In genomic region chr13:29817604-29818378, GRCh38 we compare ENCODE assay signal across 8 cellular contexts. TPM values are rescaled to one million over a fixed set of nuclear protein-coding genes. Genes with fewer than 3 reads are reported as not detected.
A peak's percentile ranks its signal among the peaks of the same experiment; 100 is the strongest.
DNase-seq lines count a peak whose midpoint lies in the region; ATAC-seq lines count a peak whose summit lies in the region.

No MANE protein-coding gene starts in this region.

- peak overlapping the region; percentile 17 for H3K4me3 Mint-ChIP-seq in activated T-cell treated with anti-CD3 and anti-CD28 coated beads, Interleukin-2, amount 50 U/mL, for 4 hours

- H3K4me1 Mint-ChIP-seq in activated T-cell treated with anti-CD3 and anti-CD28 coated beads, Interleukin-2, amount 50 U/mL, for 4 hours (ENCODE audit: low read depth): peaks cover 48% of the 10 kb centered on the region

- DNase-seq in activated T-cell treated with anti-CD3 and anti-CD28 coated beads, Interleukin-2, amount 50 U/mL, for 4 hours: no peak
- no peak for DNase-seq in activated T-cell treated with anti-CD3 and anti-CD28 coated beads for 4 hours
- DNase-seq in OCI-M1 (lab: John Stamatoyannopoulos, UW): peak; percentile 2
- peak; percentile 41 for DNase-seq in medulla oblongata (ENCODE audit: extremely low spot score)
- no peak for DNase-seq in NCI-H1417 (lab: John Stamatoyannopoulos, UW)
- no peak for DNase-seq in NCI-H1436 treated with DMSO at 0.1 percent for 48 hours (lab: John Stamatoyannopoulos, UW)
- no peak for DNase-seq in head of caudate nucleus

- peaks cover 6% of the 10 kb centered on the region for H3K9me3 Mint-ChIP-seq in activated T-cell treated with anti-CD3 and anti-CD28 coated beads, Interleukin-2, amount 50 U/mL, for 4 hours

- peak; percentile 62 to 81 for ATAC-seq in activated T-cell treated with anti-CD3 and anti-CD28 coated beads, Interleukin-2, amount 50 U/mL, for 4 hours
- peak; percentile 92 for ATAC-seq in HG02973 (IDR thresholded peaks at IDR 0.05; ENCODE audit: unreplicated experiment)

- intact Hi-C loops in head of caudate nucleus (cut with DNase I): no loop called here

- H3K36me3 Mint-ChIP-seq in activated T-cell treated with anti-CD3 and anti-CD28 coated beads, Interleukin-2, amount 50 U/mL, for 4 hours (ENCODE audit: insufficient read depth): peaks cover 8% of the 10 kb centered on the region

- H3K27me3 Mint-ChIP-seq in activated T-cell treated with anti-CD3 and anti-CD28 coated beads, Interleukin-2, amount 50 U/mL, for 4 hours (ENCODE audit: low read depth): no peaks in the 10 kb centered on the region

RNA-seq across cellular contexts. Expression of gene UBL3, which starts 32.6 kb away (rescaled TPM):
- 10 to 100 TPM; 12.3 to 14.1 (median 14.1) TPM for total RNA-seq in activated T-cell treated with anti-CD3 and anti-CD28 coated beads, Interleukin-2, amount 50 U/mL, for 4 hours

Comparison
In these comparisons a context has a peak if more than half of its experiments do, and no peak if none do; other contexts are left out.
1. DNase-seq: peak in OCI-M1 (single experiment) and medulla oblongata (single experiment); none in activated T-cell treated with anti-CD3 and anti-CD28 coated beads, Interleukin-2, amount 50 U/mL, for 4 hours (single experiment), activated T-cell treated with anti-CD3 and anti-CD28 coated beads for 4 hours (single experiment), NCI-H1417 (0 of 3), NCI-H1436 treated with DMSO at 0.1 percent for 48 hours (single experiment) and head of caudate nucleus (0 of 42).